In genomic region chr22:24503851-24504170, GRCh38 we compare ENCODE assay signal across 2 cellular contexts.
TF ChIP-seq lines count a peak whose summit lies in the region.

No MANE protein-coding gene starts in this region.

TF ChIP-seq in GM12891, 5 proteins besides CTCF, POLR2A, EP300 and RAD21 (continued from another document):
- TF ChIP-seq POLR2AphosphoS5 (IDR thresholded peaks at IDR 0.05; ENCODE audit: low read depth, low read length) (no peak), PAX5 (IDR thresholded peaks at IDR 0.05; ENCODE audit: insufficient read depth, low read length, severe bottlenecking) (no peak), POU2F2 (IDR thresholded peaks at IDR 0.05; ENCODE audit: low read depth, low read length) (no peak)

TF ChIP-seq in endothelial cell of umbilical vein, 7 proteins besides CTCF, POLR2A, EP300 and RAD21 (continued from another document):
- no peak for TF ChIP-seq FOS (IDR thresholded peaks at IDR 0.05; ENCODE audit: borderline replicate concordance, insufficient read depth, low read length)
- no peak for TF ChIP-seq JUN (IDR thresholded peaks at IDR 0.05; ENCODE audit: borderline replicate concordance, insufficient read depth, insufficient read length, low read depth)
- no peak for TF ChIP-seq GATA2 (IDR thresholded peaks at IDR 0.05; ENCODE audit: insufficient read depth, insufficient read length, low read depth, low read length)
- TF ChIP-seq MAX (IDR thresholded peaks at IDR 0.05; ENCODE audit: insufficient read depth, insufficient read length), result no peak
- TF ChIP-seq EZH2 (IDR thresholded peaks at IDR 0.05; ENCODE audit: borderline replicate concordance, low read depth, low read length, severe bottlenecking), result no peak
- TF ChIP-seq MYC (IDR thresholded peaks at IDR 0.05; ENCODE audit: low read depth, low read length), result no peak
